In genomic region chrX:129843459-129844306, GRCh38 we compare ENCODE assay signal across 8 cellular contexts. TPM values are rescaled to one million over a fixed set of nuclear protein-coding genes. Genes with fewer than 3 reads are reported as not detected.
DNase-seq lines count a peak whose midpoint lies in the region; ATAC-seq and TF ChIP-seq lines count a peak whose summit lies in the region.

Gene ZDHHC9 (minus strand): TSS chrX:129843886. CDS start chrX:129841945, 1,941 bp downstream.

- peaks cover 32% of the 10 kb centered on the region for H3K4me1 Mint-ChIP-seq in activated CD4-positive, alpha-beta T cell treated with anti-CD3 and anti-CD28 coated beads for 36 hours
- peaks cover 33% of the 10 kb centered on the region for H3K4me1 Mint-ChIP-seq in chondrocyte (ENCODE audit: low read depth)

- no peaks in the 10 kb centered on the region for H3K27me3 Mint-ChIP-seq in activated CD4-positive, alpha-beta T cell treated with anti-CD3 and anti-CD28 coated beads for 36 hours
- peaks cover 27% of the 10 kb centered on the region for H3K27me3 Mint-ChIP-seq in chondrocyte (ENCODE audit: low read depth)

- POLR2A ChIA-PET in activated CD4-positive, alpha-beta T cell treated with anti-CD3 and anti-CD28 coated beads for 36 hours (lab: Charles Lee) = interaction anchor here (0.5 kb wide), 1 partner anchor 217 kb away, joined by 3 read pairs; no protein-coding TSS in a partner anchor

- ATAC-seq in HG03432 (IDR thresholded peaks at IDR 0.05; ENCODE audit: unreplicated experiment) = peak; percentile 99
- ATAC-seq in activated CD4-positive, alpha-beta T cell treated with anti-CD3 and anti-CD28 coated beads for 36 hours = peak; percentile 97

- CTCF ChIA-PET in activated CD4-positive, alpha-beta T cell treated with anti-CD3 and anti-CD28 coated beads for 36 hours (lab: Charles Lee) = interaction anchor here (1.0 kb wide), 1 partner anchor 98 kb away, joined by 3 read pairs; no protein-coding TSS in a partner anchor

- TF ChIP-seq CTCF in chondrocyte (IDR thresholded peaks at IDR 0.05) = no peak

- DNase-seq in AG20443 (ENCODE audit: low spot score) (peak; percentile 91), NCI-H510A (lab: John Stamatoyannopoulos, UW) (peak; percentile 77), chondrocyte (ENCODE audit: low spot score) (peak; percentile 95), kidney glomerular epithelial cell (lab: John Stamatoyannopoulos, UW) (peak; percentile 53)
- peak; percentile 92 for DNase-seq in activated CD4-positive, alpha-beta T cell treated with anti-CD3 and anti-CD28 coated beads for 36 hours
- peak; percentile 73 to 81 for DNase-seq in stimulated activated CD4-positive, alpha-beta T cell treated with anti-CD3 and anti-CD28 coated beads, Interleukin-15, amount 100 ng/mL, for 48 hours (ENCODE audit: low read depth in 2 of 2)

- peak within 1 kb of the TSS; percentile 75 for H3K27ac Mint-ChIP-seq in activated CD4-positive, alpha-beta T cell treated with anti-CD3 and anti-CD28 coated beads for 36 hours
- peak within 1 kb of the TSS; percentile 85 for H3K27ac Mint-ChIP-seq in chondrocyte (ENCODE audit: unreplicated experiment)

- peak; percentile 37 for TF ChIP-seq POLR2A in GM19193 (IDR thresholded peaks at IDR 0.05; ENCODE audit: extremely low read depth, insufficient read depth, insufficient read length)

- intact Hi-C loops in activated CD4-positive, alpha-beta T cell treated with anti-CD3 and anti-CD28 coated beads for 36 hours (cut with DNase I, micrococcal nuclease) = loop anchor here in 1 of 2 experiments (1.0 to 10.0 kb wide), 6 partner anchors 63 to 424 kb away; partner anchors contain the start of genes BCORL1, RAB33A, UTP14A and ZNF280C

- peak within 1 kb of the TSS; percentile 77 for H3K4me3 Mint-ChIP-seq in activated CD4-positive, alpha-beta T cell treated with anti-CD3 and anti-CD28 coated beads for 36 hours
- peak within 1 kb of the TSS; percentile 84 for H3K4me3 Mint-ChIP-seq in chondrocyte (ENCODE audit: unreplicated experiment)

- no peaks in the 10 kb centered on the region for H3K9me3 Mint-ChIP-seq in activated CD4-positive, alpha-beta T cell treated with anti-CD3 and anti-CD28 coated beads for 36 hours (ENCODE audit: low read depth)
- no peaks in the 10 kb centered on the region for H3K9me3 Mint-ChIP-seq in chondrocyte (ENCODE audit: low read depth)

- peaks cover 9% of the 10 kb centered on the region for H3K36me3 Mint-ChIP-seq in activated CD4-positive, alpha-beta T cell treated with anti-CD3 and anti-CD28 coated beads for 36 hours (ENCODE audit: low read depth)
- no peaks in the 10 kb centered on the region for H3K36me3 Mint-ChIP-seq in chondrocyte (ENCODE audit: low read depth)

RNA-seq across cellular contexts. Expression of gene ZDHHC9, which starts in this region (rescaled TPM):
- 10 to 100 TPM; 12.5 to 14.2 TPM for total RNA-seq in activated CD4-positive, alpha-beta T cell treated with anti-CD3 and anti-CD28 coated beads for 36 hours
- total RNA-seq in chondrocyte = 41.4 to 46.0 TPM (median 45.4 TPM) in 3 replicates

Comparison
In these comparisons a context has a peak if more than half of its experiments do, and no peak if none do; other contexts are left out.
1. Peak in every context shown above with its lines: DNase-seq and ATAC-seq.